In genomic region chr12:130559806-130560205, GRCh38 we compare ENCODE assay signal across 22 cellular contexts.
DNase-seq lines count a peak whose midpoint lies in the region; ATAC-seq, FAIRE-seq and TF ChIP-seq lines count a peak whose summit lies in the region.
"Had no signal": no experiment of that assay in that cellular context is flagged by ENCODE, and none has a peak within 500 bp of the region (broad histone marks: within the 10 kb centered on the region; RNA-seq: fewer than 3 reads in every experiment).

No MANE protein-coding gene starts in this region.

- intact Hi-C loops in mucosa of descending colon (cut with DNase I, micrococcal nuclease): no loop called here
- intact Hi-C loops in aorta (cut with DNase I): no loop called here

- 69% methylated on average over 7 of the region's 7 CpGs for WGBS in hepatocyte (ENCODE audit: low lambda C conversion rate, missing lambda C conversion rate)
- WGBS in suprapubic skin: 94% methylated on average over 7 of the region's 7 CpGs
- 80 to 81% methylated on average over 7 of the region's 7 CpGs for WGBS in aorta, 2 donors

- no peaks in the 10 kb centered on the region for H4K20me1 ChIP-seq in hepatocyte (ENCODE audit: insufficient read depth, poor library complexity, severe bottlenecking)

- H3K36me3 ChIP-seq in hepatocyte (replicated peaks; ENCODE audit: insufficient read depth, low read depth) (no peaks in the 10 kb centered on the region), mucosa of descending colon (ENCODE audit: low read depth) (no peaks in the 10 kb centered on the region), suprapubic skin (no peaks in the 10 kb centered on the region), aorta (ENCODE audit: control insufficient read depth in 1 of 2, insufficient read depth in 2 of 2, low read length in 1 of 2) (no peaks in the 10 kb centered on the region)
- H3K36me3 ChIP-seq: HAP-1 had no signal

- H3K4me3 ChIP-seq in hepatocyte (no peak overlapping the region), mucosa of descending colon (no peak overlapping the region), suprapubic skin (no peak overlapping the region), aorta (ENCODE audit: low read length in 2 of 2) (no peak overlapping the region)
- H3K4me3 ChIP-seq: A549, HAP-1 had no signal

- no peaks in the 10 kb centered on the region for H3K27me3 ChIP-seq in hepatocyte
- H3K27me3 ChIP-seq in suprapubic skin: no peaks in the 10 kb centered on the region
- H3K27me3 ChIP-seq in aorta (ENCODE audit: control insufficient read depth in 1 of 2, insufficient read depth in 2 of 2, low read length in 1 of 2): no peaks in the 10 kb centered on the region

- H3K9me3 ChIP-seq in hepatocyte (ENCODE audit: low read depth): no peaks in the 10 kb centered on the region
- no peaks in the 10 kb centered on the region for H3K9me3 ChIP-seq in mucosa of descending colon
- H3K9me3 ChIP-seq in suprapubic skin: peaks cover 5% of the 10 kb centered on the region
- H3K9me3 ChIP-seq in aorta (ENCODE audit: control insufficient read depth, low read length): peaks cover 4% of the 10 kb centered on the region
- H3K9me3 ChIP-seq: A549, Caco-2, HAP-1 had no signal

- H3K9me2 ChIP-seq in hepatocyte (replicated peaks; ENCODE audit: insufficient read depth): no peaks in the 10 kb centered on the region

- FAIRE-seq in HTR-8/SVneo (lab: Jason Lieb, UNC): no peak
- FAIRE-seq: A549, GM12891, GM18507, H54 had no signal

- peak; percentile 83 for DNase-seq in DMS53 (lab: John Stamatoyannopoulos, UW)
- peak; percentile 45 for DNase-seq in hepatocyte (ENCODE audit: low spot score)
- DNase-seq in mucosa of descending colon: peak in 1 of 3 donors; percentile 64
- DNase-seq in HTR-8/SVneo (ENCODE audit: insufficient read length, low spot score): no peak
- no peak for DNase-seq in suprapubic skin (ENCODE audit: low spot score in 2 of 2)
- no peak for DNase-seq in aorta
- DNase-seq: 8988T; ACHN; C1 segment of cervical spinal cord; Caco-2; CD4-positive, alpha-beta memory T cell; DMS153; DMS79 treated with DMSO at 0.1 percent for 48 hours; GF-D8; GOT3; HFFc6 had no signal

- TF ChIP-seq POLR2A in suprapubic skin (IDR thresholded peaks at IDR 0.05): no peak

- H3K4me2 ChIP-seq in hepatocyte: no peak overlapping the region
- H3K4me2 ChIP-seq: A549 had no signal

- TF ChIP-seq CTCF in hepatocyte (IDR thresholded peaks at IDR 0.05; ENCODE audit: poor library complexity) (no peak), mucosa of descending colon (IDR thresholded peaks at IDR 0.05) (no peak), suprapubic skin (IDR thresholded peaks at IDR 0.05) (no peak)

- H3K79me2 ChIP-seq in hepatocyte: no peaks in the 10 kb centered on the region

- ATAC-seq in mucosa of descending colon (peak; percentile 58), aorta (ENCODE audit: low FRiP score) (no peak), HG02885 (IDR thresholded peaks at IDR 0.05; ENCODE audit: poor library complexity, unreplicated experiment) (no peak)
- ATAC-seq: A549 had no signal

- H2AFZ ChIP-seq in hepatocyte: no peak overlapping the region

- TF ChIP-seq EP300 in suprapubic skin (IDR thresholded peaks at IDR 0.05): no peak

- H3K27ac ChIP-seq in hepatocyte: peak overlapping the region; percentile 5
- no peak overlapping the region for H3K27ac ChIP-seq in suprapubic skin
- no peak overlapping the region for H3K27ac ChIP-seq in aorta (ENCODE audit: low read depth in 1 of 2, low read length in 2 of 2)
- H3K27ac ChIP-seq: A549 had no signal

- H3K4me1 ChIP-seq in hepatocyte (ENCODE audit: insufficient read depth) (peaks cover 21% of the 10 kb centered on the region), mucosa of descending colon (ENCODE audit: low read depth) (peaks cover 27% of the 10 kb centered on the region), suprapubic skin (no peaks in the 10 kb centered on the region), aorta (ENCODE audit: control insufficient read depth in 1 of 2, insufficient read depth in 2 of 2, low read length in 2 of 2) (no peaks in the 10 kb centered on the region)
- H3K4me1 ChIP-seq: A549, HAP-1 had no signal

Comparison
In these comparisons a context has a peak if more than half of its experiments do, and no peak if none do; other contexts are left out.
1. DNase-seq: peak in DMS53 (single experiment) and hepatocyte (single experiment); none in HTR-8/SVneo (single experiment), suprapubic skin (0 of 2) and aorta (0 of 2).